In genomic region chr15:65383991-65384390, GRCh38 we compare ENCODE assay signal across 1 cellular context.
TF ChIP-seq lines count a peak whose summit lies in the region.

No MANE protein-coding gene starts in this region.

TF ChIP-seq in HCT116, 20 proteins besides CTCF, POLR2A, EP300 and RAD21:
- no peak for TF ChIP-seq ELF1 (IDR thresholded peaks at IDR 0.05; ENCODE audit: borderline replicate concordance, low read depth)
- TF ChIP-seq YY1 (IDR thresholded peaks at IDR 0.05; ENCODE audit: extremely low read depth, insufficient replicate concordance, low read depth, low read length), result no peak
- no peak for TF ChIP-seq REST (IDR thresholded peaks at IDR 0.05; ENCODE audit: low read depth)
- TF ChIP-seq CBX3 (IDR thresholded peaks at IDR 0.05; ENCODE audit: low read depth), result no peak
- TF ChIP-seq SRF (IDR thresholded peaks at IDR 0.05; ENCODE audit: low read depth), result no peak
- no peak for TF ChIP-seq JUND (IDR thresholded peaks at IDR 0.05)
- no peak for TF ChIP-seq EZH2phosphoT487 (IDR thresholded peaks at IDR 0.05; ENCODE audit: borderline replicate concordance)
- TF ChIP-seq TCF7L2 (IDR thresholded peaks at IDR 0.05; ENCODE audit: borderline replicate concordance, extremely low read depth, insufficient read depth, insufficient read length), result no peak
- TF ChIP-seq ZBTB33 (IDR thresholded peaks at IDR 0.05; ENCODE audit: extremely low read depth, insufficient replicate concordance, low read length), result no peak
- no peak for TF ChIP-seq SIN3A (IDR thresholded peaks at IDR 0.05; ENCODE audit: low read depth)
- no peak for TF ChIP-seq CEBPB (IDR thresholded peaks at IDR 0.05; ENCODE audit: low read depth)
- TF ChIP-seq ZFX (IDR thresholded peaks at IDR 0.05), result no peak
- TF ChIP-seq POLR2AphosphoS5 (IDR thresholded peaks at IDR 0.05; ENCODE audit: low read depth, low read length), result no peak
- TF ChIP-seq EGR1 (IDR thresholded peaks at IDR 0.05; ENCODE audit: low read depth), result no peak
- no peak for TF ChIP-seq ATF3 (IDR thresholded peaks at IDR 0.05)
- TF ChIP-seq SP1 (IDR thresholded peaks at IDR 0.05; ENCODE audit: low read depth), result no peak
- no peak for TF ChIP-seq MAX (IDR thresholded peaks at IDR 0.05)
TF ChIP-seq in HCT116: peak in this region for 0.
